23 cellular contexts compared by ENCODE assay signal in the genomic region with DNA sequence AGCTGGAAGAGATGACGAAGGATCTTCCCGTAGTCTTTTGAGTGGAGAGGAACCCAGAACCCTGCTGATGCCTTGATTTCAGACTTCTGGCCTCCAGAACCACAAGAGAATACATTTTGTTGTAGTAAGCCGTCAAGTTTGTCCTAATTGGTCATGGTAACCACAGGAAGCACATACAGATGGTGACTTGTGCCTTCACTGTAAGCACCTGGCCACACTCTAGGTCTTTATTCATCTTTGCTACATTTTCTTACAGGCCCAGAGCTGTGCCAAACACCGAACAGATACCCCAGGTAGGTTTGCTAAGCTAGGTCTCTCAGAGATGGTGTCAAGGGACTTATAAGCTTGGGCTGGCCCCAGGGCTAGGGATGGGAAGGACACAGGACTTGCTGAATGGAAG. TPM values are rescaled to one million over a fixed set of nuclear protein-coding genes. Genes with fewer than 3 reads are reported as not detected.
DNase-seq lines count a peak whose midpoint lies in the region; ATAC-seq, FAIRE-seq and TF ChIP-seq lines count a peak whose summit lies in the region.
"Had no signal": no experiment of that assay in that cellular context is flagged by ENCODE, and none has a peak within 500 bp of the region (broad histone marks: within the 10 kb centered on the region; RNA-seq: fewer than 3 reads in every experiment).

No MANE protein-coding gene starts in this region.

- H3K9me3 ChIP-seq in astrocyte (ENCODE audit: insufficient read depth, low read depth, low read length) (no peaks in the 10 kb centered on the region), upper lobe of left lung (no peaks in the 10 kb centered on the region)
- no peaks in the 10 kb centered on the region for H3K9me3 ChIP-seq in naive thymus-derived CD4-positive, alpha-beta T cell (ENCODE audit: control insufficient read depth in 2 of 3, low read length in 3 of 3)
- H3K9me3 ChIP-seq: Caco-2, uterus had no signal

- H3K27ac Mint-ChIP-seq in activated naive CD4-positive, alpha-beta T cell treated with anti-CD3 and anti-CD28 coated beads, Interleukin-2, amount 50 U/mL, for 24 hours = peak overlapping the region; percentile 13
- no peak overlapping the region for H3K27ac Mint-ChIP-seq in astrocyte (ENCODE audit: unreplicated experiment)
- peak overlapping the region in 7 of 9 donors; percentile 44 to 96 (median 88) for H3K27ac Mint-ChIP-seq in naive thymus-derived CD4-positive, alpha-beta T cell

- in situ Hi-C loops in GM13977 (cut with MboI; ENCODE audit: low pct_unique_long_range_greater_than_20kb, low sequenced_read_pairs, unreplicated experiment) = loop anchor here (25.0 kb wide), 2 partner anchors 301 to 476 kb away; no protein-coding TSS in a partner anchor

- H3K4me1 Mint-ChIP-seq in activated naive CD4-positive, alpha-beta T cell treated with anti-CD3 and anti-CD28 coated beads, Interleukin-2, amount 50 U/mL, for 24 hours = peaks cover 76% of the 10 kb centered on the region
- H3K4me1 Mint-ChIP-seq in astrocyte (ENCODE audit: low read depth, unreplicated experiment) = peaks cover 14% of the 10 kb centered on the region
- H3K4me1 Mint-ChIP-seq in naive thymus-derived CD4-positive, alpha-beta T cell = peaks cover 52 to 76% (median 74%) of the 10 kb centered on the region in 7 donors

- H3K4me2 ChIP-seq in astrocyte (ENCODE audit: low read length) = peak overlapping the region; percentile 10

- no peak overlapping the region for H3K9ac ChIP-seq in astrocyte (ENCODE audit: low read length)

- ATAC-seq in naive thymus-derived CD4-positive, alpha-beta T cell = no peak
- ATAC-seq in upper lobe of left lung (ENCODE audit: low FRiP score in 2 of 2) = no peak
- ATAC-seq in HG03439 (IDR thresholded peaks at IDR 0.05; ENCODE audit: unreplicated experiment) = no peak
- ATAC-seq: sciatic nerve had no signal

- H3K4me1 ChIP-seq in astrocyte (ENCODE audit: insufficient read depth, low read length) (peaks cover 13% of the 10 kb centered on the region), upper lobe of left lung (peaks cover 16 to 46% (median 29%) of the 10 kb centered on the region in 4 donors)
- H3K4me1 ChIP-seq in naive thymus-derived CD4-positive, alpha-beta T cell (ENCODE audit: control insufficient read depth in 2 of 2, insufficient read depth in 2 of 2, low read length in 2 of 2) = peaks cover 19 to 37% of the 10 kb centered on the region in 2 donors
- H3K4me1 ChIP-seq: uterus had no signal

- no peaks in the 10 kb centered on the region for H3K27me3 Mint-ChIP-seq in activated naive CD4-positive, alpha-beta T cell treated with anti-CD3 and anti-CD28 coated beads, Interleukin-2, amount 50 U/mL, for 24 hours
- H3K27me3 Mint-ChIP-seq in astrocyte (ENCODE audit: low read depth, unreplicated experiment) = peaks cover 40% of the 10 kb centered on the region
- H3K27me3 Mint-ChIP-seq in naive thymus-derived CD4-positive, alpha-beta T cell = peaks cover 0 to 12% (median 0%) of the 10 kb centered on the region in 5 donors

- TF ChIP-seq POLR2A in upper lobe of left lung (IDR thresholded peaks at IDR 0.05) = no peak

- H3K79me2 ChIP-seq in astrocyte (ENCODE audit: insufficient read depth, low read length) = peaks cover 89% of the 10 kb centered on the region

- H4K20me1 ChIP-seq in astrocyte (ENCODE audit: insufficient read depth, low read length) = peaks cover 57% of the 10 kb centered on the region

- H3K36me3 ChIP-seq in astrocyte (ENCODE audit: insufficient read depth, low read length) (no peaks in the 10 kb centered on the region), upper lobe of left lung (peaks cover 0 to 17% (median 10%) of the 10 kb centered on the region in 4 donors)
- peaks cover 0 to 22% (median 0%) of the 10 kb centered on the region in 3 experiments for H3K36me3 ChIP-seq in naive thymus-derived CD4-positive, alpha-beta T cell (ENCODE audit: control insufficient read depth in 2 of 3, insufficient read depth in 3 of 3, low read length in 3 of 3)
- H3K36me3 ChIP-seq: uterus had no signal

- H3K27me3 ChIP-seq in astrocyte (ENCODE audit: insufficient read depth, low read length) (no peaks in the 10 kb centered on the region), upper lobe of left lung (no peaks in the 10 kb centered on the region)
- H3K27me3 ChIP-seq in naive thymus-derived CD4-positive, alpha-beta T cell (ENCODE audit: control insufficient read depth in 2 of 2, insufficient read depth in 2 of 2, low read length in 2 of 2) = no peaks in the 10 kb centered on the region
- H3K27me3 ChIP-seq: uterus had no signal

- H3K27ac ChIP-seq in astrocyte (ENCODE audit: low read depth, low read length) = no peak overlapping the region
- H3K27ac ChIP-seq in naive thymus-derived CD4-positive, alpha-beta T cell (ENCODE audit: low read depth, low read length) = no peak overlapping the region
- peak overlapping the region in 3 of 4 donors; percentile 3 to 95 (median 15) for H3K27ac ChIP-seq in upper lobe of left lung

- TF ChIP-seq CTCF in astrocyte (IDR thresholded peaks at IDR 0.05; ENCODE audit: insufficient read depth, low read depth, low read length) = no peak
- no peak for TF ChIP-seq CTCF in upper lobe of left lung (IDR thresholded peaks at IDR 0.05)
- no peak for TF ChIP-seq CTCF in GM13977 (IDR thresholded peaks at IDR 0.05; ENCODE audit: extremely low read depth, insufficient read depth, missing control alignments)

- H3K9me3 Mint-ChIP-seq in activated naive CD4-positive, alpha-beta T cell treated with anti-CD3 and anti-CD28 coated beads, Interleukin-2, amount 50 U/mL, for 24 hours = no peaks in the 10 kb centered on the region
- H3K9me3 Mint-ChIP-seq in astrocyte (ENCODE audit: unreplicated experiment) = peaks cover 9% of the 10 kb centered on the region
- H3K9me3 Mint-ChIP-seq in naive thymus-derived CD4-positive, alpha-beta T cell = peaks cover 0 to 10% (median 0%) of the 10 kb centered on the region in 11 donors
- H3K9me3 Mint-ChIP-seq: neural crest cell had no signal

- H3K4me3 ChIP-seq in astrocyte (ENCODE audit: insufficient read depth, low read depth, low read length) (no peak overlapping the region), upper lobe of left lung (peak overlapping the region in 1 of 4 donors; percentile 74)
- no peak overlapping the region for H3K4me3 ChIP-seq in naive thymus-derived CD4-positive, alpha-beta T cell (ENCODE audit: low read length)
- H3K4me3 ChIP-seq: uterus had no signal

- H3K36me3 Mint-ChIP-seq in activated naive CD4-positive, alpha-beta T cell treated with anti-CD3 and anti-CD28 coated beads, Interleukin-2, amount 50 U/mL, for 24 hours = peaks cover 25% of the 10 kb centered on the region
- peaks cover 3% of the 10 kb centered on the region for H3K36me3 Mint-ChIP-seq in astrocyte (ENCODE audit: low read depth, unreplicated experiment)
- peaks cover 4 to 53% (median 18%) of the 10 kb centered on the region in 5 donors for H3K36me3 Mint-ChIP-seq in naive thymus-derived CD4-positive, alpha-beta T cell

- H2AFZ ChIP-seq in astrocyte (ENCODE audit: low read depth, low read length) = no peak overlapping the region

- intact Hi-C loops in naive thymus-derived CD4-positive, alpha-beta T cell (cut with micrococcal nuclease) = loop anchor here (10.0 kb wide), 2 partner anchors 138 to 808 kb away; a partner anchor contains a TSS

- POLR2A ChIA-PET in naive thymus-derived CD4-positive, alpha-beta T cell (lab: Charles Lee) = no interaction called here

- no peak for TF ChIP-seq EP300 in upper lobe of left lung (IDR thresholded peaks at IDR 0.05)

- WGBS in upper lobe of left lung, 2 donors = 85 to 88% methylated on average over 4 of the region's 4 CpGs

- peak overlapping the region; percentile 48 for H3K4me3 Mint-ChIP-seq in activated naive CD4-positive, alpha-beta T cell treated with anti-CD3 and anti-CD28 coated beads, Interleukin-2, amount 50 U/mL, for 24 hours
- no peak overlapping the region for H3K4me3 Mint-ChIP-seq in astrocyte (ENCODE audit: unreplicated experiment)
- H3K4me3 Mint-ChIP-seq in naive thymus-derived CD4-positive, alpha-beta T cell = peak overlapping the region in 8 of 10 donors; percentile 35 to 99 (median 66)
- H3K4me3 Mint-ChIP-seq: neural crest cell had no signal

- CTCF ChIA-PET in naive thymus-derived CD4-positive, alpha-beta T cell (lab: Charles Lee) = interaction anchor here (1.5 kb wide), 1 partner anchor 9 kb away, joined by 4 read pairs; no protein-coding TSS in a partner anchor

- DNase-seq in activated naive CD4-positive, alpha-beta T cell treated with Interleukin-2 at 50 U/mL for 16 hours = no peak
- no peak for DNase-seq in astrocyte (ENCODE audit: low read depth)
- no peak for DNase-seq in naive thymus-derived CD4-positive, alpha-beta T cell
- DNase-seq in upper lobe of left lung = no peak
- DNase-seq in A172 (ENCODE audit: low spot score) = no peak
- DNase-seq in GM13977 (ENCODE audit: low spot score) = no peak
- DNase-seq: activated CD4-positive, CD25-positive, alpha-beta regulatory T cell treated with anti-CD3 and anti-CD28 coated beads, Interleukin-2, amount 50 U/mL, for 72 hours; amniotic stem cell; Caco-2; mammary epithelial cell; NCI-H2081 treated with DMSO at 0.1 percent for 48 hours; Right ventricle myocardium superior; T-helper 9 cell; uterus had no signal

- no peak for FAIRE-seq in astrocyte (lab: Jason Lieb, UNC)
- FAIRE-seq: endothelial cell of umbilical vein, GM12892 had no signal

RNA-seq across cellular contexts. Expression of a gene that starts 4.8 kb away (rescaled TPM):
- 3.2 and 3.4 TPM in 2 replicates for total RNA-seq in astrocyte
- total RNA-seq in naive thymus-derived CD4-positive, alpha-beta T cell = 100 to 1,000 TPM in 2 of 5 experiments, 10 to 100 TPM in 3; 60.2 to 115 (median 74.7) TPM
- polyA plus RNA-seq in naive thymus-derived CD4-positive, alpha-beta T cell = 10 to 100 TPM; 39.9 to 44.9 TPM
- total RNA-seq in upper lobe of left lung = 100 to 1,000 TPM in 4 of 6 donors, 10 to 100 TPM in 2; 84.9 to 154 (median 119) TPM
- total RNA-seq in A172 (2014; rRNA removed; shearing (Covaris generic)) = not detected in 2 replicates

RNA-seq across cellular contexts. Expression of a gene that starts 30.7 kb away (rescaled TPM):
- total RNA-seq in astrocyte = not detected in 2 replicates
- not detected for total RNA-seq in naive thymus-derived CD4-positive, alpha-beta T cell
- polyA plus RNA-seq in naive thymus-derived CD4-positive, alpha-beta T cell = not detected
- not detected for total RNA-seq in upper lobe of left lung
- total RNA-seq in A172 (2014; rRNA removed; shearing (Covaris generic)) = not detected in 2 replicates
- total RNA-seq: Caco-2, endothelial cell of umbilical vein, G401, H4, mammary epithelial cell, neural crest cell, Right ventricle myocardium superior, sciatic nerve had no signal
- polyA plus RNA-seq: AG04450, endothelial cell of umbilical vein, mammary epithelial cell had no signal

Comparison
In these comparisons a context has a peak if more than half of its experiments do, and no peak if none do; other contexts are left out.
1. H3K27ac ChIP-seq: peak in upper lobe of left lung (3 of 4); none in astrocyte (single experiment) and naive thymus-derived CD4-positive, alpha-beta T cell (single experiment).
2. RNA of a gene that starts 4.8 kb away (total RNA-seq): 84.9 to 154 TPM in upper lobe of left lung and 60.2 to 115 TPM in naive thymus-derived CD4-positive, alpha-beta T cell; 3.2 to 3.4 TPM in astrocyte and not detected in A172; every median in the first group is over 10 times any median in the second.